In genomic region chr2:18065264-18065663, GRCh38 we compare ENCODE assay signal across 16 cellular contexts.
"Had no signal": no experiment of that assay in that cellular context is flagged by ENCODE, and none has a peak within 500 bp of the region (broad histone marks: within the 10 kb centered on the region; RNA-seq: fewer than 3 reads in every experiment).

No MANE protein-coding gene starts in this region.

- H3K4me1 Mint-ChIP-seq: immature natural killer cell had no signal

- H3K9me3 Mint-ChIP-seq: nephron had no signal

- H3K4me3 ChIP-seq: cardiac muscle cell, prostate gland, sigmoid colon, skin epidermis, stomach, thoracic aorta, transverse colon had no signal

- H3K4me3 Mint-ChIP-seq: immature natural killer cell, nephron had no signal

- H3K4me1 ChIP-seq: parathyroid adenoma, prostate gland had no signal

- H3K27me3 ChIP-seq: cardiac muscle cell, sigmoid colon, stomach, transverse colon had no signal

- H3K9me3 ChIP-seq: prostate gland, sigmoid colon, stomach, thoracic aorta, transverse colon had no signal

- H3K36me3 ChIP-seq: cardiac muscle cell, prostate gland, sigmoid colon, stomach, thoracic aorta, transverse colon had no signal

- DNase-seq: cerebellar nuclear complex; dermis blood vessel endothelial cell; immature natural killer cell; midbrain; sigmoid colon; stimulated activated CD4-positive, alpha-beta T cell treated with anti-CD3 and anti-CD28 coated beads, Interleukin-12 subunit alpha, Interleukin-12 subunit beta, amount 100 ng/mL, for 4 hours; stimulated activated naive CD4-positive, alpha-beta T cell; stomach; substantia nigra; transverse colon had no signal

- H3K36me3 Mint-ChIP-seq: immature natural killer cell had no signal

- H3K27ac Mint-ChIP-seq: immature natural killer cell had no signal

- H3K27ac ChIP-seq: cardiac muscle cell, parathyroid adenoma, prostate gland, thoracic aorta had no signal
